In the genomic region with DNA sequence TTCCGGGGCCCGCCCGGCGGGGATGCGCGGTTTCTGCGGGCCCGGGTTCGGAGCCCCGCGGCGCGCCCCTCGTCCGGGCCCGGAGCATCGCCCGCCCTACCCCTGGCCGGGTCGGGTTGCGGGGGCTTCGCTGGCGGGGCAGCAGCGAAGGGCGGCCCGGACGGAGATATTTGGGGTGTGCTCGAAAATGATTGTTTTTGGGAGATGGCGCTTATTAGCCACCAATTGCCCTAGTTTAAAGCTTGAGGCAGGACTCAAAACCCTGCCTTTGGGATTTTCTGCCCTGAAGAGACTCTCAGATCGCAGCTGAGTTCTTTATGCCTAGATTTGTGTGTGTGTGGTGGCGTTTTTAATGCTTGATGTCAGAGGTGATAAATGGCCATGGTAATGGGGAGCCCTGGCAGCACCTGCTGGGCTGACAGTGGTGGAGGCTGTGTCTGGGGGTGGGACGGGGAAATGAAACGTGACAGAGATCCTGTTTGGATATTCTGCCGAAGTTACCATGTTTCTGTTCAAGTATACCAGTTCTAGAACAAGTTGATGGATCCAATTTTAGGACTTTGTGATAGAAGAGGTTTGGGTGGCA, we compare ENCODE assay signal across 8 cellular contexts. TPM values are rescaled to one million over a fixed set of nuclear protein-coding genes. Genes with fewer than 3 reads are reported as not detected.
DNase-seq lines count a peak whose midpoint lies in the region; ATAC-seq and TF ChIP-seq lines count a peak whose summit lies in the region.

No MANE protein-coding gene starts in this region.

- TF ChIP-seq CTCF in gastroesophageal sphincter (IDR thresholded peaks at IDR 0.05) (no peak), retinal pigment epithelial cell (conservative IDR thresholded peaks at IDR 0.05; ENCODE audit: low read depth, low read length) (no peak)

- H3K27ac ChIP-seq in HUES48 (ENCODE audit: low read depth, low read length) (peak overlapping the region; percentile 69), gastroesophageal sphincter (peak overlapping the region; percentile 11 to 93 (median 91))

- H3K27me3 ChIP-seq in HUES48 (ENCODE audit: control insufficient read depth, insufficient read depth, low read length), result no peaks in the 10 kb centered on the region
- no peaks in the 10 kb centered on the region for H3K27me3 ChIP-seq in gastroesophageal sphincter

- TF ChIP-seq POLR2A in gastroesophageal sphincter (IDR thresholded peaks at IDR 0.05), result no peak

- H3K4me1 ChIP-seq in HUES48 (ENCODE audit: control insufficient read depth, insufficient read depth, low read length) (peaks cover 51% of the 10 kb centered on the region), gastroesophageal sphincter (peaks cover 10 to 60% (median 33%) of the 10 kb centered on the region in 3 donors)

- no peak for ATAC-seq in gastroesophageal sphincter

- peak; percentile 13 for DNase-seq in NCI-H345 (lab: John Stamatoyannopoulos, UW)
- no peak for DNase-seq in NCI-H345 treated with DMSO at 0.1 percent for 48 hours (lab: John Stamatoyannopoulos, UW; ENCODE audit: unreplicated experiment)
- DNase-seq in activated T-cell treated with anti-CD3 and anti-CD28 coated beads for 4 hours, result peak; percentile 19
- DNase-seq in retinal pigment epithelial cell (ENCODE audit: low read depth), result no peak
- no peak for DNase-seq in GOT3 (lab: John Stamatoyannopoulos, UW)
- no peak for DNase-seq in effector CD8-positive, alpha-beta T cell (lab: John Stamatoyannopoulos, UW)

- H3K4me3 ChIP-seq in HUES48 (ENCODE audit: low read depth, low read length) (peak overlapping the region; percentile 85), gastroesophageal sphincter (peak overlapping the region; percentile 69 to 86), retinal pigment epithelial cell (ENCODE audit: low read length) (peak overlapping the region; percentile 83)

- H3K9me3 ChIP-seq in HUES48 (ENCODE audit: control insufficient read depth, insufficient read depth, low read length) (no peaks in the 10 kb centered on the region), gastroesophageal sphincter (no peaks in the 10 kb centered on the region)

- H3K36me3 ChIP-seq in HUES48 (ENCODE audit: control insufficient read depth, insufficient read depth, low read length) (no peaks in the 10 kb centered on the region), gastroesophageal sphincter (no peaks in the 10 kb centered on the region)

- 0% methylated on average over 1 of the region's 34 CpGs; no CpG with 5 or more reads in 1 of the 2 donors for WGBS in gastroesophageal sphincter (ENCODE audit: low coverage in 1 of 2), 2 donors

- H3K9ac ChIP-seq in HUES48 (ENCODE audit: low read depth, low read length), result no peak overlapping the region; the same call in 1 of the 2 replicates

- TF ChIP-seq EP300 in gastroesophageal sphincter (IDR thresholded peaks at IDR 0.05), result no peak

RNA-seq across cellular contexts. Expression of gene KCTD6, which starts 0.6 kb away (rescaled TPM):
- 10 to 100 TPM; 13.1 to 17.8 (median 16.3) TPM for total RNA-seq in gastroesophageal sphincter

RNA-seq across cellular contexts. Expression of gene ACOX2, which starts 44.5 kb away (rescaled TPM):
- total RNA-seq in gastroesophageal sphincter, result 10 to 100 TPM; 17.3 to 43.3 (median 23.6) TPM

RNA-seq across cellular contexts. Expression of gene PDHB, which starts 58.8 kb away (rescaled TPM):
- 100 to 1,000 TPM in 3 of 4 donors, 10 to 100 TPM in 1; 90.1 to 213 (median 146) TPM for total RNA-seq in gastroesophageal sphincter

Comparison
In these comparisons a context has a peak if more than half of its experiments do, and no peak if none do; other contexts are left out.
1. DNase-seq: peak in NCI-H345 (single experiment) and activated T-cell treated with anti-CD3 and anti-CD28 coated beads for 4 hours (single experiment); none in NCI-H345 treated with DMSO at 0.1 percent for 48 hours (single experiment), retinal pigment epithelial cell (single experiment), GOT3 (single experiment) and effector CD8-positive, alpha-beta T cell (single experiment).
2. Peak in every context shown above with its lines, with median percentiles within 50 percentile points of each other: H3K4me3 ChIP-seq.